Comparison of ENCODE assay signal across 13 cellular contexts in genomic region chr3:154225536-154225935, GRCh38.
DNase-seq lines count a peak whose midpoint lies in the region; ATAC-seq and TF ChIP-seq lines count a peak whose summit lies in the region.
"Had no signal": no experiment of that assay in that cellular context is flagged by ENCODE, and none has a peak within 500 bp of the region (broad histone marks: within the 10 kb centered on the region; RNA-seq: fewer than 3 reads in every experiment).

No MANE protein-coding gene starts in this region.

- H3K79me2 ChIP-seq in mesendoderm (ENCODE audit: control insufficient read depth, insufficient read depth, low read length) = no peaks in the 10 kb centered on the region

- H3K36me3 ChIP-seq in mesendoderm (ENCODE audit: control insufficient read depth, insufficient read depth, low read length) (no peaks in the 10 kb centered on the region), rectal smooth muscle tissue (ENCODE audit: control insufficient read depth, insufficient read depth, low read length) (no peaks in the 10 kb centered on the region)
- H3K36me3 ChIP-seq: BLaER1 had no signal

- H3K4me3 ChIP-seq in LNCaP clone FGC (ENCODE audit: low read depth, low read length) (peak overlapping the region; percentile 64), mesendoderm (ENCODE audit: low read length) (no peak overlapping the region), rectal smooth muscle tissue (ENCODE audit: low read length) (no peak overlapping the region), coronary artery (no peak overlapping the region)
- H3K4me3 ChIP-seq: BLaER1 had no signal

- H3K4me1 ChIP-seq in mesendoderm (ENCODE audit: control insufficient read depth, low read depth, low read length) (peaks cover 4% of the 10 kb centered on the region), rectal smooth muscle tissue (ENCODE audit: control insufficient read depth, insufficient read depth, low read length) (peaks cover 8% of the 10 kb centered on the region)

- H3K23ac ChIP-seq in mesendoderm (ENCODE audit: low read length) = no peak overlapping the region

- H3K27ac ChIP-seq in mesendoderm (ENCODE audit: low read depth, low read length) = no peak overlapping the region
- H3K27ac ChIP-seq in rectal smooth muscle tissue (ENCODE audit: low read depth, low read length) = peak overlapping the region; percentile 14
- no peak overlapping the region for H3K27ac ChIP-seq in coronary artery
- H3K27ac ChIP-seq: BLaER1 had no signal

- no CpG with 5 or more reads among the region's 2 CpGs for WGBS in mesendoderm (ENCODE audit: extremely low coverage, insufficient coverage, low lambda C conversion rate)

- no peak overlapping the region for H2BK120ac ChIP-seq in mesendoderm (ENCODE audit: low read depth, low read length)

- H2BK5ac ChIP-seq in mesendoderm (ENCODE audit: low read length) = no peak overlapping the region

- no peaks in the 10 kb centered on the region for H3K79me1 ChIP-seq in mesendoderm (ENCODE audit: low read length)

- no peak overlapping the region for H3K4me2 ChIP-seq in mesendoderm (ENCODE audit: low read length)

- TF ChIP-seq CTCF in LNCaP clone FGC (IDR thresholded peaks at IDR 0.05; ENCODE audit: control insufficient read depth, extremely low read depth, insufficient read depth) = no peak
- no peak for TF ChIP-seq CTCF in coronary artery (IDR thresholded peaks at IDR 0.05)
- no peak for TF ChIP-seq CTCF in GM10248 (IDR thresholded peaks at IDR 0.05; ENCODE audit: control extremely low read depth, extremely low read depth, low read depth, missing control alignments)

- no peak overlapping the region for H4K5ac ChIP-seq in mesendoderm (ENCODE audit: low read length)

- H3K9ac ChIP-seq in mesendoderm (ENCODE audit: low read length) (no peak overlapping the region), rectal smooth muscle tissue (ENCODE audit: low read length) (no peak overlapping the region)
- H3K9ac ChIP-seq: BLaER1 had no signal

- H3K27me3 ChIP-seq in mesendoderm (ENCODE audit: insufficient read depth, low read length, poor library complexity) (no peaks in the 10 kb centered on the region), rectal smooth muscle tissue (ENCODE audit: control insufficient read depth, insufficient read depth, low read length) (no peaks in the 10 kb centered on the region)
- H3K27me3 ChIP-seq: BLaER1 had no signal

- H4K8ac ChIP-seq in mesendoderm (ENCODE audit: low read depth, low read length) = peak overlapping the region; percentile 56

- DNase-seq in LNCaP clone FGC (ENCODE audit: low read depth) = peak; percentile 86
- DNase-seq in mesendoderm = no peak
- DNase-seq in coronary artery (ENCODE audit: low spot score) = no peak
- DNase-seq in GM10248 (ENCODE audit: extremely low spot score) = no peak
- DNase-seq in HuH-7 (ENCODE audit: low spot score) = no peak
- DNase-seq: CD4-positive, alpha-beta memory T cell; DMS153; DMS79 treated with DMSO at 0.1 percent for 48 hours; H9; KBM-7 had no signal

- CTCF ChIA-PET in GM10248 (lab: Yijun Ruan, JAX) = no interaction called here

- H3K18ac ChIP-seq in mesendoderm (ENCODE audit: low read length) = no peak overlapping the region

- no peak overlapping the region for H3K4ac ChIP-seq in mesendoderm (ENCODE audit: low read depth, low read length)

- H3K56ac ChIP-seq in mesendoderm (ENCODE audit: low read length) = no peak overlapping the region

- no peak overlapping the region for H2AK5ac ChIP-seq in mesendoderm (ENCODE audit: low read length)

- ATAC-seq in HG02870 (IDR thresholded peaks at IDR 0.05; ENCODE audit: unreplicated experiment) = no peak

- POLR2A ChIA-PET in GM10248 (lab: Yijun Ruan, JAX) = no interaction called here

- H2BK15ac ChIP-seq in mesendoderm (replicated peaks; ENCODE audit: low read depth) = no peak overlapping the region
